ENCODE assay signal across 8 cellular contexts in genomic region chr11:44564653-44565007, GRCh38. TPM values are rescaled to one million over a fixed set of nuclear protein-coding genes. Genes with fewer than 3 reads are reported as not detected.
DNase-seq lines count a peak whose midpoint lies in the region; ATAC-seq and TF ChIP-seq lines count a peak whose summit lies in the region.

No MANE protein-coding gene starts in this region.

- TF ChIP-seq CTCF in right atrium auricular region (IDR thresholded peaks at IDR 0.05), result no peak

- H3K4me3 Mint-ChIP-seq in T-helper 2 cell treated with Interferon-gamma antibody and Interleukin-4, amounts not matched to agents 5 μg/mL and 100 μg/mL, for 36 hours, result peak overlapping the region; percentile 79
- peak overlapping the region; percentile 97 for H3K4me3 Mint-ChIP-seq in activated naive CD8-positive, alpha-beta T cell

- H3K9me3 Mint-ChIP-seq in T-helper 2 cell treated with Interferon-gamma antibody and Interleukin-4, amounts not matched to agents 5 μg/mL and 100 μg/mL, for 36 hours, result no peaks in the 10 kb centered on the region
- no peaks in the 10 kb centered on the region for H3K9me3 Mint-ChIP-seq in activated naive CD8-positive, alpha-beta T cell (ENCODE audit: low read depth)

- H3K27ac Mint-ChIP-seq in T-helper 2 cell treated with Interferon-gamma antibody and Interleukin-4, amounts not matched to agents 5 μg/mL and 100 μg/mL, for 36 hours, result peak overlapping the region; percentile 74
- H3K27ac Mint-ChIP-seq in activated naive CD8-positive, alpha-beta T cell, result no peak overlapping the region

- H3K4me1 ChIP-seq in right atrium auricular region (peaks cover 0 to 54% of the 10 kb centered on the region in 2 donors), rectal smooth muscle tissue (ENCODE audit: control insufficient read depth, insufficient read depth, low read length) (peaks cover 11% of the 10 kb centered on the region)

- H3K9me3 ChIP-seq in right atrium auricular region, result no peaks in the 10 kb centered on the region

- H3K27me3 ChIP-seq in right atrium auricular region (no peaks in the 10 kb centered on the region), rectal smooth muscle tissue (ENCODE audit: control insufficient read depth, insufficient read depth, low read length) (no peaks in the 10 kb centered on the region)

- H3K4me3 ChIP-seq in right atrium auricular region, result peak overlapping the region; percentile 48 to 63
- peak overlapping the region; percentile 62 for H3K4me3 ChIP-seq in rectal smooth muscle tissue (ENCODE audit: low read length)

- H3K36me3 ChIP-seq in right atrium auricular region (no peaks in the 10 kb centered on the region), rectal smooth muscle tissue (ENCODE audit: control insufficient read depth, insufficient read depth, low read length) (no peaks in the 10 kb centered on the region)

- peaks cover 15% of the 10 kb centered on the region for H3K36me3 Mint-ChIP-seq in T-helper 2 cell treated with Interferon-gamma antibody and Interleukin-4, amounts not matched to agents 5 μg/mL and 100 μg/mL, for 36 hours (ENCODE audit: low read depth)
- peaks cover 13% of the 10 kb centered on the region for H3K36me3 Mint-ChIP-seq in activated naive CD8-positive, alpha-beta T cell

- peaks cover 42% of the 10 kb centered on the region for H3K4me1 Mint-ChIP-seq in T-helper 2 cell treated with Interferon-gamma antibody and Interleukin-4, amounts not matched to agents 5 μg/mL and 100 μg/mL, for 36 hours (ENCODE audit: low read depth)
- peaks cover 58% of the 10 kb centered on the region for H3K4me1 Mint-ChIP-seq in activated naive CD8-positive, alpha-beta T cell (ENCODE audit: low read depth)

- DNase-seq in T-helper 2 cell treated with Interferon-gamma antibody and Interleukin-4, amounts not matched to agents 5 μg/mL and 100 μg/mL, for 36 hours (ENCODE audit: low spot score), result no peak
- DNase-seq in T-helper 2 cell, result no peak
- DNase-seq in NCI-H146 (lab: John Stamatoyannopoulos, UW), result peak; percentile 70
- DNase-seq in right atrium auricular region (ENCODE audit: low spot score), result peak; percentile 91

- H3K27me3 Mint-ChIP-seq in T-helper 2 cell treated with Interferon-gamma antibody and Interleukin-4, amounts not matched to agents 5 μg/mL and 100 μg/mL, for 36 hours (ENCODE audit: low read depth), result no peaks in the 10 kb centered on the region
- H3K27me3 Mint-ChIP-seq in activated naive CD8-positive, alpha-beta T cell, result no peaks in the 10 kb centered on the region

- ATAC-seq in HG02840 (IDR thresholded peaks at IDR 0.05; ENCODE audit: low FRiP score, unreplicated experiment) (no peak), GM18502 (IDR thresholded peaks at IDR 0.05; ENCODE audit: poor library complexity, unreplicated experiment) (no peak)

- H3K27ac ChIP-seq in right atrium auricular region (peak overlapping the region; percentile 98), rectal smooth muscle tissue (ENCODE audit: low read depth, low read length) (peak overlapping the region; percentile 93)

- peak overlapping the region; percentile 69 for H3K9ac ChIP-seq in rectal smooth muscle tissue (ENCODE audit: low read length)

RNA-seq across cellular contexts. Expression of gene CD82, which starts 0.8 kb away (rescaled TPM):
- 10 to 100 TPM in 1 of 2 donors, 1 to 10 TPM in 1; 6.8 to 17.7 TPM for total RNA-seq in right atrium auricular region

Comparison
In these comparisons a context has a peak if more than half of its experiments do, and no peak if none do; other contexts are left out.
1. DNase-seq: peak in NCI-H146 (single experiment) and right atrium auricular region (single experiment); none in T-helper 2 cell treated with Interferon-gamma antibody and Interleukin-4, amounts not matched to agents 5 μg/mL and 100 μg/mL, for 36 hours (single experiment) and T-helper 2 cell (0 of 5).